Comparison of ENCODE assay signal across 25 cellular contexts in the genomic region with DNA sequence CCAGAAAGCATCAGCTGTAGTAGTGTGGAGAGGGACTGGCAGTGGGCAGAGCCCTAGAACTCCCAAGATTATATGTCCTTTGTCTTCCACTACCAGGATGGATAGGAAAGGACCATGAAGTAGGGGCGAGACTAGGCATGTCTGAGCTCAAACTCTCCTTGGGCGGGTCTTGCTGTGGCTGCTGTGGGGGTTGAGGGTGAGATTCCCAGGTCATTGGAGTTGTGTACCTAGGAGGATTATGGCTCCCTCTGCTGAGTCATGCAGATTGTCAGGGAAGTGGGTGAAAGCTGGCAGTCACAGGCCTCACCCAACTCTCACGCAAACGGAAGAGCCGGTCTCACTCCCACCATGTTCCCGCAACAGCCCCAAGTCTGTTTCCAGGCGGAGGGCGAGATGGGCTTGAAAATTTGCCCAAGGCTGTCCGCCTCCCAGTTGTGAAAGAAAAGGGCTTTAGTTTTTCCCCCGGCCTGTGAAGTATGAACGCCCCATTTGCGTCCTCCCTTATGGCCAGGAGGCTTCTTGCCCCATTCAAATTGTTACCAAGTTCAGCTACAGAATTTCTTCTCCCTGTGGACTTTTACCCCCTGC.
"Had no signal": no experiment of that assay in that cellular context is flagged by ENCODE, and none has a peak within 500 bp of the region (broad histone marks: within the 10 kb centered on the region; RNA-seq: fewer than 3 reads in every experiment).

No MANE protein-coding gene starts in this region.

- H3K36me3 Mint-ChIP-seq: stimulated activated effector memory CD8-positive, alpha-beta T cell treated with anti-CD3 and anti-CD28 coated beads, Interleukin-12 subunit alpha, Interleukin-12 subunit beta, amount 100 ng/mL, for 72 hours had no signal

- H3K27me3 Mint-ChIP-seq: activated B cell treated with CpG ODN at 0.5 μM for 24 hours; activated CD8-positive, alpha-beta T cell treated with anti-CD3 and anti-CD28 coated beads for 36 hours; activated naive CD4-positive, alpha-beta T cell treated with anti-CD3 and anti-CD28 coated beads, Interleukin-2, amount 50 U/mL, for 24 hours; activated naive CD8-positive, alpha-beta T cell treated with anti-CD3 and anti-CD28 coated beads, Interleukin-2, amount 50 U/mL, for 24 hours; natural killer cell treated with Interleukin-12 subunit alpha and Interleukin-12 subunit beta and Interleukin-15 and Interleukin-18, amount 100 ng/mL, for 72 hours; stimulated activated naive CD8-positive, alpha-beta T cell treated with anti-CD3 and anti-CD28 coated beads, Interleukin-15, Interleukin-2, amounts not matched to agents 100 ng/mL and 50 ng/mL, for 24 hours; T-helper 17 cell had no signal

- H3K27ac Mint-ChIP-seq: activated B cell treated with CpG ODN at 0.5 μM for 24 hours; activated CD8-positive, alpha-beta T cell treated with anti-CD3 and anti-CD28 coated beads for 36 hours; activated naive CD4-positive, alpha-beta T cell treated with anti-CD3 and anti-CD28 coated beads, Interleukin-2, amount 50 U/mL, for 24 hours; activated naive CD8-positive, alpha-beta T cell treated with anti-CD3 and anti-CD28 coated beads, Interleukin-2, amount 50 U/mL, for 24 hours; activated T-helper 2 cell treated with anti-CD3 and anti-CD28 coated beads, Interferon-gamma antibody, Interleukin-2, Interleukin-4, amounts not matched to agents 10 μg/mL and 5 μg/mL and 100 μg/mL, durations not matched to agents 14 hours and 24 hours and 36 hours; natural killer cell treated with Interleukin-12 subunit alpha and Interleukin-12 subunit beta and Interleukin-15 and Interleukin-18, amount 100 ng/mL, for 72 hours; stimulated activated effector memory CD8-positive, alpha-beta T cell treated with anti-CD3 and anti-CD28 coated beads, Interleukin-12 subunit alpha, Interleukin-12 subunit beta, amount 100 ng/mL, for 72 hours; stimulated activated naive CD8-positive, alpha-beta T cell treated with anti-CD3 and anti-CD28 coated beads, Interleukin-15, Interleukin-2, amounts not matched to agents 100 ng/mL and 50 ng/mL, for 24 hours; T-helper 17 cell had no signal

- DNase-seq: activated B cell treated with CpG ODN at 0.5 μM for 24 hours; activated CD4-positive, alpha-beta T cell treated with anti-CD3 and anti-CD28 coated beads, Interleukin-2, amount 50 U/mL, for 1 hour; activated CD8-positive, alpha-beta T cell treated with anti-CD3 and anti-CD28 coated beads for 36 hours; activated naive CD8-positive, alpha-beta T cell treated with anti-CD3 and anti-CD28 coated beads, Interleukin-2, amount 50 U/mL, for 24 hours; activated T-cell treated with anti-CD3 and anti-CD28 coated beads, Interleukin-2, amount 50 U/mL, for 4 hours; colonic mucosa; effector CD8-positive, alpha-beta T cell; erythroblast; gastrocnemius medialis; glutamatergic neuron; islet precursor cell; left cardiac atrium; small intestine; stimulated activated CD4-positive, alpha-beta T cell treated with anti-CD3 and anti-CD28 coated beads, Interleukin-4, amount 100 ng/mL, for 24 hours; T-helper 17 cell; T1000; trophoblast cell; uterus had no signal

- H3K9me3 Mint-ChIP-seq: natural killer cell treated with Interleukin-12 subunit alpha and Interleukin-12 subunit beta and Interleukin-15 and Interleukin-18, amount 100 ng/mL, for 72 hours had no signal

- H3K4me1 ChIP-seq: colonic mucosa, gastrocnemius medialis, uterus had no signal

- H3K27me3 ChIP-seq: colonic mucosa, gastrocnemius medialis, uterus had no signal

- H3K27ac ChIP-seq: colonic mucosa, gastrocnemius medialis, thoracic aorta, uterus had no signal

- H3K36me3 ChIP-seq: colonic mucosa, gastrocnemius medialis, thoracic aorta, uterus had no signal

- ATAC-seq: activated CD8-positive, alpha-beta T cell treated with anti-CD3 and anti-CD28 coated beads for 36 hours; activated naive CD8-positive, alpha-beta T cell treated with anti-CD3 and anti-CD28 coated beads, Interleukin-2, amount 50 U/mL, for 24 hours; activated T-cell treated with anti-CD3 and anti-CD28 coated beads, Interleukin-2, amount 50 U/mL, for 4 hours; gastrocnemius medialis; left cardiac atrium; natural killer cell treated with Interleukin-12 subunit alpha and Interleukin-12 subunit beta and Interleukin-15 and Interleukin-18, amount 100 ng/mL, for 72 hours; sciatic nerve; stimulated activated effector memory CD8-positive, alpha-beta T cell treated with anti-CD3 and anti-CD28 coated beads, Interleukin-12 subunit alpha, Interleukin-12 subunit beta, amount 100 ng/mL, for 72 hours; T-helper 17 cell had no signal

- H3K9me3 ChIP-seq: colonic mucosa, gastrocnemius medialis, uterus had no signal

- H3K4me3 ChIP-seq: colonic mucosa, gastrocnemius medialis, thoracic aorta, uterus had no signal

- H3K4me1 Mint-ChIP-seq: activated B cell treated with CpG ODN at 0.5 μM for 24 hours; activated naive CD4-positive, alpha-beta T cell treated with anti-CD3 and anti-CD28 coated beads, Interleukin-2, amount 50 U/mL, for 24 hours; activated naive CD8-positive, alpha-beta T cell treated with anti-CD3 and anti-CD28 coated beads, Interleukin-2, amount 50 U/mL, for 24 hours; stimulated activated effector memory CD8-positive, alpha-beta T cell treated with anti-CD3 and anti-CD28 coated beads, Interleukin-12 subunit alpha, Interleukin-12 subunit beta, amount 100 ng/mL, for 72 hours; T-helper 17 cell had no signal

- H3K4me3 Mint-ChIP-seq: activated B cell treated with CpG ODN at 0.5 μM for 24 hours; activated CD8-positive, alpha-beta T cell treated with anti-CD3 and anti-CD28 coated beads for 36 hours; activated naive CD4-positive, alpha-beta T cell treated with anti-CD3 and anti-CD28 coated beads, Interleukin-2, amount 50 U/mL, for 24 hours; activated naive CD8-positive, alpha-beta T cell treated with anti-CD3 and anti-CD28 coated beads, Interleukin-2, amount 50 U/mL, for 24 hours; activated T-cell treated with anti-CD3 and anti-CD28 coated beads, Interleukin-2, amount 50 U/mL, for 4 hours; natural killer cell treated with Interleukin-12 subunit alpha and Interleukin-12 subunit beta and Interleukin-15 and Interleukin-18, amount 100 ng/mL, for 72 hours; stimulated activated effector memory CD8-positive, alpha-beta T cell treated with anti-CD3 and anti-CD28 coated beads, Interleukin-12 subunit alpha, Interleukin-12 subunit beta, amount 100 ng/mL, for 72 hours; stimulated activated naive CD8-positive, alpha-beta T cell treated with anti-CD3 and anti-CD28 coated beads, Interleukin-15, Interleukin-2, amounts not matched to agents 100 ng/mL and 50 ng/mL, for 24 hours; T-helper 17 cell had no signal
